ENCODE assay signal across 11 cellular contexts in the genomic region with DNA sequence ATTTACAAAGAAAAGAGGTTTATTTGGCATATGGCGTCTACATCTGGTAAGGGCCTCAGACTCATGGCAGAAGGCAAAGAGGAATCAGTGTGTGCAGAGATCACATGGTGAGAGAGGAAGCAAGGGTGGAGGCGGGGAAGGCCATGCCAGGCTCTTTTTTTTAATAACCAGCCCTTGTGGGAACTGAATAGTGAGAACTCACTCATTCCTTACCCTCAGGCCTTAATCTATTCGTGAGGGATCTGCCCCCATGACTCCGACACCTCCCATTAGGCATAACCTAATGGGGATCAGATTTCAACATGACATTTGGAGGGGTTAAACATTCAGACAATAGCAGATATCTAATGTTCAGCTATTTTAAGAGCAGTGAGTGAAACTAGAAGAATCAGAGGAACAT. TPM values are rescaled to one million over a fixed set of nuclear protein-coding genes. Genes with fewer than 3 reads are reported as not detected.
A peak's percentile ranks its signal among the peaks of the same experiment; 100 is the strongest.
DNase-seq lines count a peak whose midpoint lies in the region; ATAC-seq and TF ChIP-seq lines count a peak whose summit lies in the region.
"Had no signal": no experiment of that assay in that cellular context is flagged by ENCODE, and none has a peak within 500 bp of the region (broad histone marks: within the 10 kb centered on the region; RNA-seq: fewer than 3 reads in every experiment).

No MANE protein-coding gene starts in this region.

- no peak for TF ChIP-seq CTCF in WTC11 (IDR thresholded peaks at IDR 0.05)
- TF ChIP-seq CTCF in right atrium auricular region (IDR thresholded peaks at IDR 0.05): no peak

- no peak overlapping the region for H3K4me3 ChIP-seq in right atrium auricular region
- H3K4me3 ChIP-seq: ovary had no signal

- no peak overlapping the region for H3K4me3 Mint-ChIP-seq in WTC11
- H3K4me3 Mint-ChIP-seq in stimulated activated naive B cell treated with anti-CD40 and anti-IgM and Interleukin-4, amounts not matched to agents 10 μg/mL and 1 μg/mL and 100 μg/mL, for 72 hours: no peak overlapping the region

- ATAC-seq in WTC11: peak; percentile 61
- no peak for ATAC-seq in stimulated activated naive B cell treated with anti-CD40 and anti-IgM and Interleukin-4, amounts not matched to agents 10 μg/mL and 1 μg/mL and 100 μg/mL, for 72 hours (replicated peaks)
- no peak for ATAC-seq in GM21737 (IDR thresholded peaks at IDR 0.05; ENCODE audit: unreplicated experiment)
- no peak for ATAC-seq in GM21423 (IDR thresholded peaks at IDR 0.05; ENCODE audit: unreplicated experiment)

- H3K4me1 ChIP-seq in right atrium auricular region: no peaks in the 10 kb centered on the region

- peaks cover 38% of the 10 kb centered on the region for H3K36me3 ChIP-seq in right atrium auricular region
- H3K36me3 ChIP-seq: ovary had no signal

- POLR2A ChIA-PET in WTC11 (lab: Charles Lee): no interaction called here

- H3K9me3 Mint-ChIP-seq in WTC11: peaks cover 27% of the 10 kb centered on the region
- H3K9me3 Mint-ChIP-seq in stimulated activated naive B cell treated with anti-CD40 and anti-IgM and Interleukin-4, amounts not matched to agents 10 μg/mL and 1 μg/mL and 100 μg/mL, for 72 hours: peaks cover 13 to 15% of the 10 kb centered on the region in 2 donors

- CTCF ChIA-PET in WTC11 (lab: Charles Lee): interaction anchor here (0.5 kb wide), 1 partner anchor 482 kb away, joined by 7 read pairs; no protein-coding TSS in a partner anchor

- DNase-seq in NCI-H2227 (lab: John Stamatoyannopoulos, UW; ENCODE audit: unreplicated experiment) (peak; percentile 3), NCI-H2227 treated with DMSO at 0.1 percent for 48 hours (lab: John Stamatoyannopoulos, UW) (no peak), WTC11 (ENCODE audit: low spot score) (no peak), right atrium auricular region (ENCODE audit: low spot score) (no peak), AG08395 (ENCODE audit: low spot score) (no peak)
- no peak for DNase-seq in stimulated activated naive B cell treated with anti-CD40 and anti-IgM and Interleukin-4, amounts not matched to agents 10 μg/mL and 1 μg/mL and 100 μg/mL, for 72 hours
- DNase-seq: brain microvascular endothelial cell, NCI-H1048, ovary had no signal

- H3K27me3 Mint-ChIP-seq in WTC11 (ENCODE audit: low read depth): no peaks in the 10 kb centered on the region
- H3K27me3 Mint-ChIP-seq in stimulated activated naive B cell treated with anti-CD40 and anti-IgM and Interleukin-4, amounts not matched to agents 10 μg/mL and 1 μg/mL and 100 μg/mL, for 72 hours: no peaks in the 10 kb centered on the region

- H3K27ac Mint-ChIP-seq in WTC11: peak overlapping the region; percentile 61
- peak overlapping the region; percentile 66 for H3K27ac Mint-ChIP-seq in stimulated activated naive B cell treated with anti-CD40 and anti-IgM and Interleukin-4, amounts not matched to agents 10 μg/mL and 1 μg/mL and 100 μg/mL, for 72 hours

- H3K27ac ChIP-seq in right atrium auricular region: peak overlapping the region; percentile 33 to 67
- H3K27ac ChIP-seq: brain microvascular endothelial cell, ovary had no signal

- peaks cover 0 to 11% of the 10 kb centered on the region in 2 donors for H3K9me3 ChIP-seq in right atrium auricular region
- H3K9me3 ChIP-seq: ovary had no signal

- no peaks in the 10 kb centered on the region for H3K27me3 ChIP-seq in right atrium auricular region
- H3K27me3 ChIP-seq: brain microvascular endothelial cell, ovary had no signal

- peaks cover 50% of the 10 kb centered on the region for H3K36me3 Mint-ChIP-seq in WTC11
- peaks cover 41 to 44% of the 10 kb centered on the region in 2 donors for H3K36me3 Mint-ChIP-seq in stimulated activated naive B cell treated with anti-CD40 and anti-IgM and Interleukin-4, amounts not matched to agents 10 μg/mL and 1 μg/mL and 100 μg/mL, for 72 hours

- peaks cover 31% of the 10 kb centered on the region for H3K4me1 Mint-ChIP-seq in WTC11
- H3K4me1 Mint-ChIP-seq in stimulated activated naive B cell treated with anti-CD40 and anti-IgM and Interleukin-4, amounts not matched to agents 10 μg/mL and 1 μg/mL and 100 μg/mL, for 72 hours: peaks cover 6 to 7% of the 10 kb centered on the region in 2 donors

TF ChIP-seq in WTC11, 78 proteins besides CTCF, POLR2A, EP300 and RAD21:
- TF ChIP-seq ESRRA (CRISPR knock-in tag; IDR thresholded peaks at IDR 0.05; ENCODE audit: borderline replicate concordance) (no peak), NFE2L1 (CRISPR knock-in tag; IDR thresholded peaks at IDR 0.05) (no peak), MXD4 (CRISPR knock-in tag; IDR thresholded peaks at IDR 0.05; ENCODE audit: borderline replicate concordance) (no peak), NFATC4 (CRISPR knock-in tag; IDR thresholded peaks at IDR 0.05) (no peak), AR (CRISPR knock-in tag; IDR thresholded peaks at IDR 0.05) (no peak), SMAD3 (CRISPR knock-in tag; IDR thresholded peaks at IDR 0.05; ENCODE audit: borderline replicate concordance) (no peak), GABPB1 (CRISPR knock-in tag; IDR thresholded peaks at IDR 0.05) (no peak), ZNF423 (CRISPR knock-in tag; IDR thresholded peaks at IDR 0.05) (no peak), ZBTB21 (CRISPR knock-in tag; IDR thresholded peaks at IDR 0.05; ENCODE audit: borderline replicate concordance) (no peak), RELA (CRISPR knock-in tag; IDR thresholded peaks at IDR 0.05; ENCODE audit: borderline replicate concordance) (no peak)

RNA-seq across cellular contexts. Expression of gene ATM, which starts 55.7 kb away (rescaled TPM):
- 49.5 to 56.6 TPM (median 54.7 TPM) in 3 replicates for total RNA-seq in WTC11 (2021)
- total RNA-seq in right atrium auricular region: 10 to 100 TPM; 29.3 to 29.8 TPM

RNA-seq across cellular contexts. Expression of gene NPAT, which starts 56.1 kb away (rescaled TPM):
- total RNA-seq in WTC11 (2021) (14.3 to 17.2 TPM (median 14.4 TPM) in 3 replicates), right atrium auricular region (10 to 100 TPM; 10.6 to 12.7 TPM)
